Comparison of ENCODE assay signal across 1 cellular context in the genomic region with DNA sequence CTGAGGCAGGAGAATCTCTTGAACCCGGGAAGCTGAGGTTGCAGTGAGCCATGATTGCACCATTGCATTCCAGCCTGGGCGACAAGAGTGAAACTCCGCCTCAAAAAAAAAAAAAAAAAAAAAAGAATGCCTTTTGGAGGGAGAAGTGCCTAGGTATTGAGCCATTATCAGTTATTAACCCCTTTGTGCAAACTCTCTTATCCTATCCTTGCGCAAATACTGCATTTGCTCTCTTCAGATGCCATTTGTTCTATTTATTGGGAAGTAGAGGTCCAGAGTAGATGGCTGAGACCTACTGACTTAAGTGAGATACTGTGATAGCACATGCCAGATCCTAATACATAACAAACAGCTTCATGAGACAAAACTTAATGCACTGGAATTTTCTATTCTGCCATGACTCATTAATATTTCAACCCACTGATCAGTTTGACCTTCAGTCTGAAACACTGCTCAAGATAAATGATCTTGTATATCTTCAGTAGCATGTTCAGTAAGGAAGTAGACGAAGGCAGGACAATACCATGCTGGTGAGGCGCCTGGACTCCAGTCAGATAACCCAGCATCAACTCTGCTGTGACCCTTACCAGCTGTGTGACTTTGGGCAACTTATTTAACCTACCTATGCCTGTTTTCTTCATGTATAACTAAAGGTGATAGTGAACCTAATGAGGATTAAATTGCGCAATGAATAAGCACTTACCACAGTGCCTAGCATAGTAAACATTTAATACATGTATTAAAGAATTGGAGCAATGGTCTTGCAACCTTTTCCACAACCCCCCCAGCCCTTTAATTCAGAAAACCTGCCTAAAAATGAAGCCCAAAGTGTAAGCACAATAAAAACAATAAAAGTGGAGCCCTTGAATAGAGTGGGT.
A peak's percentile ranks its signal among the peaks of the same experiment; 100 is the strongest.
TF ChIP-seq lines count a peak whose summit lies in the region.

No MANE protein-coding gene starts in this region.

TF ChIP-seq in HEK293T, 16 proteins besides CTCF, POLR2A, EP300 and RAD21:
- TF ChIP-seq FOXM1 (IDR thresholded peaks at IDR 0.05; ENCODE audit: borderline replicate concordance) (no peak), L3MBTL2 (conservative IDR thresholded peaks at IDR 0.05) (0 out of 2 replicates have a peak, but pooled peaks have one; percentile 22), ZNF384 (IDR thresholded peaks at IDR 0.05) (peak; percentile 55; the same call in 1 of the 2 replicates)
TF ChIP-seq in HEK293T: peak in this region for 2.
